8 cellular contexts compared by ENCODE assay signal in the genomic region with DNA sequence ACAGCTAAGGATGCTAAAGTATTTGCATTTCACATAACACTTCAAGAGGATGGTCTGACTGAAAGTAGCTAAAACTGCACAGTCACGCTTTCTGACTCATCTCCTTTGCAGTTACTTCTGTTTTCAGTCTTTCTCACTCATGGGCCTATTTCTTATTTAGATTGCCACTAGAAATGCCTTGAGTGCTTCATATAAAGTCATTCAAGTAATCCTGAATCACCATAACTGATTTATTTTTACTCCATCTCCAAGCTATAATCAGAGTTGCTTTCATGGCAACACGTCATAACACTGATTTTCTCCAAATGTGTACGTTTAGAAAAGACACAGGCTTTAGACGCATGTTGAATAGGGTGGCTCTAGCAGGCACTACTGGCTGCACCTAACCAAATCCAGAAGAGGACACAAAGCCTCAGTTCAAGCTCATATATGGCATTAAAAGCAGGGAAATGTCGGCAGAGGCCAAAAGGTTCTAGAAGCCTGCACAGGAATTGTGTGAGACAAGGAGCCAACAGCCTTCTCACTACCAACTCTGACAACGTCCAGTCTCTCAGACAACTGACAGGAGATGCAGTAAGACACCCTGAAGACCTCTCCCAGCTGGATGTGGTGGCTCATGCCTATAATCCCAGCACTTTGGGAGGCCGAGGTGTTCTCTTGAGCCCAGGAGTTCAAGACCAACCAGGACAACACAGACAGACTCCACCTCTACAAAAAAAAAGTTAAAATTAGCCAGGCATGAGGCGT.
DNase-seq lines count a peak whose midpoint lies in the region; ATAC-seq and TF ChIP-seq lines count a peak whose summit lies in the region.

No MANE protein-coding gene starts in this region.

- no peak overlapping the region for H3K4me2 ChIP-seq in SU-DHL-6 (ENCODE audit: low read depth, low read length, poor library complexity, severe bottlenecking)

- no peaks in the 10 kb centered on the region for H3F3A ChIP-seq in SU-DHL-6 (ENCODE audit: insufficient read depth)

- TF ChIP-seq CTCF in SU-DHL-6 (IDR thresholded peaks at IDR 0.05; ENCODE audit: insufficient read depth, low read length, poor library complexity, severe bottlenecking), result no peak

- no peaks in the 10 kb centered on the region for H3K27me3 ChIP-seq in SU-DHL-6 (ENCODE audit: low read length)

- no peaks in the 10 kb centered on the region for H3K9me2 ChIP-seq in SU-DHL-6 (replicated peaks; ENCODE audit: insufficient read depth, low read length)

- ATAC-seq in GM19324 (IDR thresholded peaks at IDR 0.05; ENCODE audit: low FRiP score, unreplicated experiment) (peak; percentile 90), HG03139 (IDR thresholded peaks at IDR 0.05; ENCODE audit: unreplicated experiment) (peak; percentile 94)

- no peaks in the 10 kb centered on the region for H3K36me3 ChIP-seq in SU-DHL-6 (ENCODE audit: low read length)

- no peak overlapping the region for H3K27ac ChIP-seq in SU-DHL-6 (ENCODE audit: low read depth, low read length)

- H3K9ac ChIP-seq in SU-DHL-6 (ENCODE audit: low read length), result no peak overlapping the region

- no peaks in the 10 kb centered on the region for H4K20me1 ChIP-seq in SU-DHL-6 (ENCODE audit: low read depth, low read length)

- peak overlapping the region; percentile 1 for H2AFZ ChIP-seq in SU-DHL-6 (ENCODE audit: low read depth, low read length, severe bottlenecking)

- no peak overlapping the region for H3K4me3 ChIP-seq in SU-DHL-6 (ENCODE audit: insufficient read depth, low read length, poor library complexity, severe bottlenecking)

- DNase-seq in CD1c-positive myeloid dendritic cell (ENCODE audit: extremely low spot score) (peak; percentile 61), iris pigment epithelial cell (ENCODE audit: low read depth) (peak; percentile 93), NCI-H2227 treated with DMSO at 0.1 percent for 48 hours (lab: John Stamatoyannopoulos, UW) (no peak)
- DNase-seq in stimulated activated naive CD4-positive, alpha-beta T cell treated with Interleukin-2 at 50 U/mL for 16 hours (lab: John Stamatoyannopoulos, UW), result no peak
- DNase-seq in effector CD4-positive, alpha-beta T cell, result no peak

- H3K79me2 ChIP-seq in SU-DHL-6 (ENCODE audit: insufficient read depth, low read length), result no peaks in the 10 kb centered on the region

- no peaks in the 10 kb centered on the region for H3K9me3 ChIP-seq in SU-DHL-6 (ENCODE audit: insufficient read depth, low read length)

Comparison
In these comparisons a context has a peak if more than half of its experiments do, and no peak if none do; other contexts are left out.
1. DNase-seq: peak in CD1c-positive myeloid dendritic cell (single experiment) and iris pigment epithelial cell (single experiment); none in NCI-H2227 treated with DMSO at 0.1 percent for 48 hours (single experiment), stimulated activated naive CD4-positive, alpha-beta T cell treated with Interleukin-2 at 50 U/mL for 16 hours (single experiment) and effector CD4-positive, alpha-beta T cell (single experiment).